ENCODE assay signal across 14 cellular contexts in genomic region chr14:81529391-81529790, GRCh38. TPM values are rescaled to one million over a fixed set of nuclear protein-coding genes. Genes with fewer than 3 reads are reported as not detected.
DNase-seq lines count a peak whose midpoint lies in the region; ATAC-seq, FAIRE-seq and TF ChIP-seq lines count a peak whose summit lies in the region.
"Had no signal": no experiment of that assay in that cellular context is flagged by ENCODE, and none has a peak within 500 bp of the region (broad histone marks: within the 10 kb centered on the region; RNA-seq: fewer than 3 reads in every experiment).

No MANE protein-coding gene starts in this region.

- no peak overlapping the region for H3K56ac ChIP-seq in mesendoderm (ENCODE audit: low read length)

- 8% methylated on average over 2 of the region's 2 CpGs for WGBS in K562 (ENCODE audit: insufficient coverage, low coverage, missing lambda C conversion rate)
- WGBS in mesendoderm (ENCODE audit: extremely low coverage, insufficient coverage, low lambda C conversion rate), result no CpG with 5 or more reads among the region's 2 CpGs
- WGBS in prostate gland, result 61% methylated on average over 2 of the region's 2 CpGs

- peak; percentile 78 for TF ChIP-seq EP300 in K562 (IDR thresholded peaks at IDR 0.05; ENCODE audit: low read length)

- no peaks in the 10 kb centered on the region for H3K9me1 ChIP-seq in K562 (ENCODE audit: control insufficient read depth, insufficient read depth, low read length)

- H3K4me1 ChIP-seq in Loucy (ENCODE audit: insufficient read depth, low read length, poor library complexity, severe bottlenecking), result peaks cover 47% of the 10 kb centered on the region
- H3K4me1 ChIP-seq in K562 (replicated peaks in 1 of 2; ENCODE audit: control insufficient read depth in 2 of 2, insufficient read depth in 2 of 2, low read length in 2 of 2), result peaks cover 0 to 17% of the 10 kb centered on the region in 2 experiments; a peak in 3 of 5 replicates
- no peaks in the 10 kb centered on the region for H3K4me1 ChIP-seq in mesendoderm (ENCODE audit: control insufficient read depth, low read depth, low read length)
- peaks cover 4% of the 10 kb centered on the region for H3K4me1 ChIP-seq in prostate gland (replicated peaks)

- peaks cover 29% of the 10 kb centered on the region; the same call in 1 of the 2 replicates for H3K36me3 ChIP-seq in Loucy (ENCODE audit: insufficient read depth, low read length)
- peaks cover 18% of the 10 kb centered on the region; the same call in 1 of the 3 replicates for H3K36me3 ChIP-seq in K562 (ENCODE audit: control insufficient read depth, insufficient read depth, low read length)
- H3K36me3 ChIP-seq in mesendoderm (ENCODE audit: control insufficient read depth, insufficient read depth, low read length), result no peaks in the 10 kb centered on the region
- H3K36me3 ChIP-seq in prostate gland, result no peaks in the 10 kb centered on the region

- DNase-seq in CD4-positive, alpha-beta T cell, result no peak
- DNase-seq in K562 (ENCODE audit: extremely low read depth in 1 of 4, low spot score in 3 of 4), result no peak
- DNase-seq in mesendoderm, result no peak
- DNase-seq in activated effector memory CD4-positive, alpha-beta T cell treated with anti-CD3 and anti-CD28 coated beads, Interleukin-2, amount 50 U/mL, for 16 hours, result no peak
- DNase-seq in ureter (ENCODE audit: low spot score), result no peak
- no peak for DNase-seq in cerebellar nuclear complex (lab: John Stamatoyannopoulos, UW)
- DNase-seq in prostate gland (ENCODE audit: low spot score), result no peak
- DNase-seq: activated CD8-positive, alpha-beta memory T cell treated with anti-CD3 and anti-CD28 coated beads, Interleukin-2, amount 50 U/mL, for 48 hours; HFFc6; Peyer's patch; psoas muscle had no signal

- no peak overlapping the region for H3K18ac ChIP-seq in mesendoderm (ENCODE audit: low read length)

- no peaks in the 10 kb centered on the region for H3K9me3 ChIP-seq in CD4-positive, alpha-beta T cell (ENCODE audit: control insufficient read depth, low read length)
- H3K9me3 ChIP-seq in Loucy (ENCODE audit: insufficient read depth, low read depth, low read length) (no peaks in the 10 kb centered on the region), K562 (replicated peaks; ENCODE audit: control insufficient read depth, insufficient read depth, low read depth, low read length) (no peaks in the 10 kb centered on the region; the same call in 1 of the 2 replicates), prostate gland (no peaks in the 10 kb centered on the region)
- H3K9me3 ChIP-seq: Peyer's patch, psoas muscle had no signal

- H3K9me2 ChIP-seq in Loucy (replicated peaks; ENCODE audit: low read depth, low read length), result no peaks in the 10 kb centered on the region

- no peak overlapping the region for H2BK15ac ChIP-seq in mesendoderm (replicated peaks; ENCODE audit: low read depth)

- no peak overlapping the region for H4K5ac ChIP-seq in mesendoderm (ENCODE audit: low read length)

- H2BK120ac ChIP-seq in mesendoderm (ENCODE audit: low read depth, low read length), result no peak overlapping the region

- H3K36me3 Mint-ChIP-seq in CD4-positive, alpha-beta T cell (ENCODE audit: low read depth), result peaks cover 55% of the 10 kb centered on the region

- peaks cover 49% of the 10 kb centered on the region for H4K20me1 ChIP-seq in Loucy (ENCODE audit: insufficient read depth, low read length, poor library complexity, severe bottlenecking)
- no peaks in the 10 kb centered on the region for H4K20me1 ChIP-seq in K562 (replicated peaks; ENCODE audit: control insufficient read depth, insufficient read depth, low read length)

- peak overlapping the region; percentile 28 for H4K8ac ChIP-seq in mesendoderm (ENCODE audit: low read depth, low read length)

- intact Hi-C loops in CD4-positive, alpha-beta T cell (cut with DNase I, micrococcal nuclease), result no loop called here
- intact Hi-C loops in K562 (cut with micrococcal nuclease), result no loop called here
- intact Hi-C loops in prostate gland (cut with DNase I), result no loop called here

- peaks cover 11% of the 10 kb centered on the region for H3K79me1 ChIP-seq in mesendoderm (ENCODE audit: low read length)

- CTCF ChIA-PET in CD4-positive, alpha-beta T cell (lab: Charles Lee), result no interaction called here
- CTCF ChIA-PET in K562 (lab: Yijun Ruan, JAX; ENCODE audit: low intra/inter-chr PET ratio), result no interaction called here

- H3K9ac ChIP-seq in Loucy (ENCODE audit: low read depth, low read length, poor library complexity, severe bottlenecking) (peak overlapping the region; percentile 38), K562 (ENCODE audit: insufficient read depth in 1 of 2, low read depth in 2 of 2, low read length in 2 of 2) (no peak overlapping the region; a peak in 1 of 4 replicates), mesendoderm (ENCODE audit: low read length) (no peak overlapping the region)

- H3K27ac Mint-ChIP-seq in CD4-positive, alpha-beta T cell, result peak overlapping the region; percentile 27
- H3K27ac Mint-ChIP-seq: HFFc6 had no signal

- no peaks in the 10 kb centered on the region for H3K27me3 ChIP-seq in CD4-positive, alpha-beta T cell (ENCODE audit: control insufficient read depth, insufficient read depth, low read length)
- H3K27me3 ChIP-seq in Loucy (ENCODE audit: insufficient read depth, low read length, poor library complexity, severe bottlenecking), result no peaks in the 10 kb centered on the region
- H3K27me3 ChIP-seq in K562 (ENCODE audit: control insufficient read depth in 2 of 2, insufficient read depth in 2 of 2, low read length in 2 of 2), result no peaks in the 10 kb centered on the region
- H3K27me3 ChIP-seq in mesendoderm (ENCODE audit: insufficient read depth, low read length, poor library complexity), result no peaks in the 10 kb centered on the region
- no peaks in the 10 kb centered on the region for H3K27me3 ChIP-seq in prostate gland (replicated peaks; ENCODE audit: insufficient read depth)
- H3K27me3 ChIP-seq: Peyer's patch had no signal

- no peak overlapping the region for H3K27ac ChIP-seq in CD4-positive, alpha-beta T cell (ENCODE audit: low read depth, low read length)
- H3K27ac ChIP-seq in K562 (ENCODE audit: extremely low read depth, low read depth, low read length) (no peak overlapping the region), mesendoderm (ENCODE audit: low read depth, low read length) (no peak overlapping the region), prostate gland (no peak overlapping the region)
- H3K27ac ChIP-seq: Peyer's patch, psoas muscle had no signal

- TF ChIP-seq POLR2A in K562 (conservative IDR thresholded peaks at IDR 0.05), result no peak
- TF ChIP-seq POLR2A in prostate gland (IDR thresholded peaks at IDR 0.05), result no peak

- no peak overlapping the region for H2BK5ac ChIP-seq in mesendoderm (ENCODE audit: low read length)

- in situ Hi-C loops in K562 (cut with MboI), result no loop called here

- H2AFZ ChIP-seq in Loucy (ENCODE audit: low read length), result no peak overlapping the region
- no peak overlapping the region for H2AFZ ChIP-seq in K562 (ENCODE audit: low read depth, low read length)

- H2AK5ac ChIP-seq in mesendoderm (ENCODE audit: low read length), result no peak overlapping the region

- H3F3A ChIP-seq in Loucy (ENCODE audit: low read depth), result no peaks in the 10 kb centered on the region

- H3K4me1 Mint-ChIP-seq in CD4-positive, alpha-beta T cell (ENCODE audit: low read depth), result peaks cover 86% of the 10 kb centered on the region

- no peak overlapping the region for H3K4me3 Mint-ChIP-seq in CD4-positive, alpha-beta T cell
- H3K4me3 Mint-ChIP-seq: HFFc6, IgD-negative memory B cell had no signal

- H3K79me2 ChIP-seq in Loucy (ENCODE audit: insufficient read depth, low read length) (peaks cover 75% of the 10 kb centered on the region), K562 (ENCODE audit: control insufficient read depth, insufficient read depth, low read length) (peaks cover 19% of the 10 kb centered on the region), mesendoderm (ENCODE audit: control insufficient read depth, insufficient read depth, low read length) (peaks cover 13% of the 10 kb centered on the region)

- POLR2A ChIA-PET in CD4-positive, alpha-beta T cell (lab: Charles Lee), result no interaction called here
- POLR2A ChIA-PET in K562 (lab: Yijun Ruan, JAX), result interaction anchor here (1.3 kb wide), 1 partner anchor 10 kb away, joined by 4 read pairs; no protein-coding TSS in a partner anchor

- H3K9me3 Mint-ChIP-seq in CD4-positive, alpha-beta T cell, result no peaks in the 10 kb centered on the region
- H3K9me3 Mint-ChIP-seq: HFFc6, IgD-negative memory B cell had no signal

- TF ChIP-seq RAD21 in K562 (CRISPR knock-in tag; conservative IDR thresholded peaks at IDR 0.05 in 1 of 2, IDR thresholded peaks at IDR 0.05 in 1 of 2), result no peak

- H3K23ac ChIP-seq in mesendoderm (ENCODE audit: low read length), result no peak overlapping the region

- no TSS peak for BruUV-seq in K562 (replicated peaks; lab: Mats Ljungman, UMichigan)

- H3K4me3 ChIP-seq in Loucy (ENCODE audit: low read length, poor library complexity, severe bottlenecking) (peak overlapping the region; percentile 61), K562 (no peak overlapping the region), mesendoderm (ENCODE audit: low read length) (no peak overlapping the region), prostate gland (no peak overlapping the region)
- H3K4me3 ChIP-seq: Peyer's patch, psoas muscle had no signal

- no peak for TF ChIP-seq CTCF in CD4-positive, alpha-beta T cell (IDR thresholded peaks at IDR 0.05)
- TF ChIP-seq CTCF in Loucy (conservative IDR thresholded peaks at IDR 0.05; ENCODE audit: low read length), result no peak
- no peak for TF ChIP-seq CTCF in K562 (IDR thresholded peaks at IDR 0.05 in 2 of 3, conservative IDR thresholded peaks at IDR 0.05 in 1 of 3; ENCODE audit: insufficient read depth in 2 of 3, low read depth in 1 of 3, low read length in 3 of 3)
- no peak for TF ChIP-seq CTCF in prostate gland (IDR thresholded peaks at IDR 0.05)

- peak; percentile 44 for FAIRE-seq in K562 (lab: Jason Lieb, UNC)
- FAIRE-seq: D721Med had no signal

- no peak for ATAC-seq in CD4-positive, alpha-beta T cell (ENCODE audit: poor library complexity)
- ATAC-seq in K562, result peak; percentile 12
- ATAC-seq: psoas muscle had no signal

- no peaks in the 10 kb centered on the region for H3K27me3 Mint-ChIP-seq in CD4-positive, alpha-beta T cell
- H3K27me3 Mint-ChIP-seq: IgD-negative memory B cell had no signal

- H3K4me2 ChIP-seq in Loucy (ENCODE audit: low read depth, low read length, poor library complexity, severe bottlenecking), result peak overlapping the region; percentile 80
- peak overlapping the region; percentile 47 for H3K4me2 ChIP-seq in K562 (ENCODE audit: insufficient read depth, low read length)
- no peak overlapping the region for H3K4me2 ChIP-seq in mesendoderm (ENCODE audit: low read length)

- H3K4ac ChIP-seq in mesendoderm (ENCODE audit: low read depth, low read length), result no peak overlapping the region

RNA-seq across cellular contexts. Expression of gene SEL1L, which starts 4.3 kb away (rescaled TPM):
- 10 to 100 TPM; 40.6 to 46.4 TPM for total RNA-seq in CD4-positive, alpha-beta T cell
- 28.6 and 68.3 TPM in 2 replicates for total RNA-seq in K562 (2011; cell fraction: chromatin; rRNA removed; ENCODE audit: low replicate concordance)
- 14.0 and 20.4 TPM in 2 replicates for total RNA-seq in K562 (2011; cell fraction: nucleolus; rRNA removed)
- 44.9 and 84.4 TPM in 2 replicates for total RNA-seq in K562 (2011; cell fraction: nucleoplasm; rRNA removed)
- 11.7 and 15.5 TPM in 2 replicates for total RNA-seq in K562 (2014; rRNA removed)
- total RNA-seq in K562 (2014; rRNA removed; fragmentation: Illumina TruSeq; extraction: Trizol), result 15.6 and 15.8 TPM in 2 replicates
- total RNA-seq in K562 (2015; rRNA removed; fragmentation: Illumina TruSeq; extraction: Trizol), result 14.0 and 15.8 TPM in 2 replicates
- total RNA-seq in K562 (2021), result 21.1 and 23.3 TPM in 2 replicates
- polyA plus RNA-seq in K562 (2011; rRNA removed), result 8.0 and 8.4 TPM in 2 replicates
- polyA plus RNA-seq in K562 (2011; cell fraction: cytosol; rRNA removed), result 2.2 and 6.0 TPM in 2 replicates
- 14.0 and 14.5 TPM in 2 replicates for polyA plus RNA-seq in K562 (2011; cell fraction: nucleus; rRNA removed)
- polyA plus RNA-seq in K562 (2012), result 13.5 and 33.8 TPM in 2 replicates
- 12.3 and 13.6 TPM in 2 replicates for polyA plus RNA-seq in K562 (2014; fragmentation: Illumina TruSeq; extraction: Trizol)
- polyA plus RNA-seq in K562 (2014; fragmentation: Nextera tagmentation; extraction: Ambion mirVana), result 10 to 100 TPM in 1 of 2 experiments, 1 to 10 TPM in 1; 7.7 to 10.1 TPM
- 8.2 and 8.8 TPM in 2 replicates for polyA plus RNA-seq in K562 (2014; rRNA removed)
- polyA minus RNA-seq in K562 (2011; rRNA and poly(A)+ RNA removed), result 17.7 and 24.5 TPM in 2 replicates
- polyA minus RNA-seq in K562 (2011; cell fraction: cytosol; rRNA and poly(A)+ RNA removed), result 7.8 and 9.6 TPM in 2 replicates
- 11.6 and 19.5 TPM in 2 replicates for polyA minus RNA-seq in K562 (2011; cell fraction: nucleus; rRNA and poly(A)+ RNA removed)
- polyA plus RNA-seq in mesendoderm (2013, experiment 1 of 2), result 12.1 TPM
- polyA plus RNA-seq in mesendoderm (2013, experiment 2 of 2), result 11.6 TPM
- 87.8 TPM for total RNA-seq in ureter
- total RNA-seq in prostate gland, result 10 to 100 TPM; 42.2 to 81.4 TPM
